Comparison of ENCODE assay signal across 11 cellular contexts in genomic region chr3:37183375-37183831, GRCh38. TPM values are rescaled to one million over a fixed set of nuclear protein-coding genes. Genes with fewer than 3 reads are reported as not detected.
DNase-seq lines count a peak whose midpoint lies in the region; ATAC-seq, FAIRE-seq and TF ChIP-seq lines count a peak whose summit lies in the region.
"Had no signal": no experiment of that assay in that cellular context is flagged by ENCODE, and none has a peak within 500 bp of the region (broad histone marks: within the 10 kb centered on the region; RNA-seq: fewer than 3 reads in every experiment).

No MANE protein-coding gene starts in this region.

- peaks cover 17% of the 10 kb centered on the region for H3K4me1 ChIP-seq in adipocyte (ENCODE audit: control insufficient read depth, insufficient read depth, low read length)
- peaks cover 18 to 49% (median 22%) of the 10 kb centered on the region in 3 donors for H3K4me1 ChIP-seq in gastroesophageal sphincter
- H3K4me1 ChIP-seq in skeletal muscle satellite cell (ENCODE audit: control insufficient read depth, insufficient read depth, low read length), result peaks cover 38% of the 10 kb centered on the region

- H3K36me3 ChIP-seq in adipocyte (ENCODE audit: control insufficient read depth, insufficient read depth, low read length, severe bottlenecking) (no peaks in the 10 kb centered on the region), gastroesophageal sphincter (no peaks in the 10 kb centered on the region), skeletal muscle satellite cell (ENCODE audit: insufficient read depth, low read length) (peaks cover 3% of the 10 kb centered on the region)

- H3K4me3 ChIP-seq in adipocyte (ENCODE audit: low read length) (peak overlapping the region; percentile 52), gastroesophageal sphincter (peak overlapping the region in 1 of 2 donors; percentile 6), skeletal muscle satellite cell (ENCODE audit: low read length) (no peak overlapping the region)

- peak overlapping the region; percentile 63 for H3K4me2 ChIP-seq in skeletal muscle satellite cell (ENCODE audit: low read length)

- no peaks in the 10 kb centered on the region for H3K9me3 ChIP-seq in adipocyte (ENCODE audit: control insufficient read depth, low read length)
- H3K9me3 ChIP-seq in gastroesophageal sphincter, result no peaks in the 10 kb centered on the region
- H3K9me3 ChIP-seq in skeletal muscle satellite cell (replicated peaks; ENCODE audit: low read length), result no peaks in the 10 kb centered on the region

- TF ChIP-seq POLR2A in gastroesophageal sphincter (IDR thresholded peaks at IDR 0.05), result no peak
- no peak for TF ChIP-seq POLR2A in GM12892 (IDR thresholded peaks at IDR 0.05; ENCODE audit: low read depth, low read length)

- H3K9ac ChIP-seq in adipocyte (ENCODE audit: low read length) (peak overlapping the region; percentile 44), skeletal muscle satellite cell (ENCODE audit: low read depth, low read length) (peak overlapping the region; percentile 63)

- DNase-seq in ELR (ENCODE audit: low read depth), result peak; percentile 97
- DNase-seq in adipocyte (ENCODE audit: low read depth), result peak; percentile 96
- no peak for DNase-seq in GM12892 (ENCODE audit: insufficient read length)
- no peak for DNase-seq in activated T-cell treated with anti-CD3 and anti-CD28 coated beads, Interleukin-2, amount 50 U/mL, for 48 hours
- DNase-seq in activated gamma-delta T cell (lab: John Stamatoyannopoulos, UW), result no peak
- DNase-seq: activated CD8-positive, alpha-beta T cell treated with anti-CD3 and anti-CD28 coated beads for 36 hours had no signal

- 52 to 56% methylated on average over 3 of the region's 3 CpGs for WGBS in gastroesophageal sphincter (ENCODE audit: low coverage in 1 of 2), 2 donors

- TF ChIP-seq CTCF in gastroesophageal sphincter (IDR thresholded peaks at IDR 0.05), result no peak

- TF ChIP-seq EP300 in gastroesophageal sphincter (IDR thresholded peaks at IDR 0.05), result no peak

- H3K27ac ChIP-seq in gastroesophageal sphincter, result peak overlapping the region; percentile 78 to 91 (median 80)

- FAIRE-seq in GM12892 (lab: Jason Lieb, UNC), result no peak
- FAIRE-seq: HTR-8/SVneo had no signal

- H3K27me3 ChIP-seq in adipocyte (replicated peaks; ENCODE audit: control insufficient read depth, insufficient read depth, low read length), result no peaks in the 10 kb centered on the region
- H3K27me3 ChIP-seq in gastroesophageal sphincter, result no peaks in the 10 kb centered on the region
- H3K27me3 ChIP-seq in skeletal muscle satellite cell (ENCODE audit: control insufficient read depth, insufficient read depth, low read length), result no peaks in the 10 kb centered on the region

- ATAC-seq in gastroesophageal sphincter, result peak; percentile 63
- ATAC-seq in HG03378 (IDR thresholded peaks at IDR 0.05; ENCODE audit: unreplicated experiment), result no peak
- ATAC-seq: activated CD8-positive, alpha-beta T cell treated with anti-CD3 and anti-CD28 coated beads for 36 hours; stimulated activated effector memory CD8-positive, alpha-beta T cell treated with anti-CD3 and anti-CD28 coated beads, Interleukin-12 subunit alpha, Interleukin-12 subunit beta, amount 100 ng/mL, for 72 hours had no signal

RNA-seq across cellular contexts. Expression of gene LRRFIP2, which starts 9.0 kb away (rescaled TPM):
- 100 to 1,000 TPM in 1 of 4 donors, 10 to 100 TPM in 3; 79.4 to 123 (median 88.4) TPM for total RNA-seq in gastroesophageal sphincter
- total RNA-seq in skeletal muscle satellite cell (2012; rRNA removed), result 29.9 and 32.8 TPM in 2 replicates
- 26.4 TPM for polyA plus RNA-seq in GM12892 (2012; ENCODE audit: missing spikeins)

RNA-seq across cellular contexts. Expression of gene GOLGA4, which starts 59.7 kb away (rescaled TPM):
- 100 to 1,000 TPM; 104 to 120 (median 108) TPM for total RNA-seq in gastroesophageal sphincter
- total RNA-seq in skeletal muscle satellite cell (2012; rRNA removed), result 36.9 and 48.7 TPM in 2 replicates
- polyA plus RNA-seq in GM12892 (2012; ENCODE audit: missing spikeins), result 26.1 TPM

Comparison
In these comparisons a context has a peak if more than half of its experiments do, and no peak if none do; other contexts are left out.
1. DNase-seq: peak in ELR (single experiment) and adipocyte (single experiment); none in GM12892 (single experiment), activated T-cell treated with anti-CD3 and anti-CD28 coated beads, Interleukin-2, amount 50 U/mL, for 48 hours (0 of 2) and activated gamma-delta T cell (single experiment).